1 cellular context compared by ENCODE assay signal in the genomic region with DNA sequence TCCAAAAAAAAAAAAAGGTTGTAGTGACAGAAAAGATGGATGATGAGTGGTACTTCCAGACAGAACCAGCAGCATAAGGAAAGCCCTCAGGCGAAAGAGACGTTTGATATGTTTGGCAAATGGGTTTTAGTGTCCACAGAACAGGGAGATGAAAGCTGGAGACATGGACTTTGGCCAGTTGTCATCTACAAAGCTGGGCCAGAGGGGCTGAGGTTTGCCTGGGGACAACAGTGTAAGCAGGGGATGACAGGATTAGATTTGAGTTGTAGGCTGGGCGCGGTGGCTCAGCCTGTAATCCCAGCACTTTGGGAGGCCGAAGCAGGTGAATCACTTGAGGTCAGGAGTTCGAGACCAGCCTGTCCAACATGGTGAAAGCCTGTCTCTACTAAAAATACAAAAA.
TF ChIP-seq lines count a peak whose summit lies in the region.

No MANE protein-coding gene starts in this region.

TF ChIP-seq in SK-N-SH treated with all-trans-retinoic acid at 6 μM for 48 hours, 23 proteins besides CTCF, POLR2A, EP300 and RAD21 (continued from another document):
- TF ChIP-seq, protein P1, sequence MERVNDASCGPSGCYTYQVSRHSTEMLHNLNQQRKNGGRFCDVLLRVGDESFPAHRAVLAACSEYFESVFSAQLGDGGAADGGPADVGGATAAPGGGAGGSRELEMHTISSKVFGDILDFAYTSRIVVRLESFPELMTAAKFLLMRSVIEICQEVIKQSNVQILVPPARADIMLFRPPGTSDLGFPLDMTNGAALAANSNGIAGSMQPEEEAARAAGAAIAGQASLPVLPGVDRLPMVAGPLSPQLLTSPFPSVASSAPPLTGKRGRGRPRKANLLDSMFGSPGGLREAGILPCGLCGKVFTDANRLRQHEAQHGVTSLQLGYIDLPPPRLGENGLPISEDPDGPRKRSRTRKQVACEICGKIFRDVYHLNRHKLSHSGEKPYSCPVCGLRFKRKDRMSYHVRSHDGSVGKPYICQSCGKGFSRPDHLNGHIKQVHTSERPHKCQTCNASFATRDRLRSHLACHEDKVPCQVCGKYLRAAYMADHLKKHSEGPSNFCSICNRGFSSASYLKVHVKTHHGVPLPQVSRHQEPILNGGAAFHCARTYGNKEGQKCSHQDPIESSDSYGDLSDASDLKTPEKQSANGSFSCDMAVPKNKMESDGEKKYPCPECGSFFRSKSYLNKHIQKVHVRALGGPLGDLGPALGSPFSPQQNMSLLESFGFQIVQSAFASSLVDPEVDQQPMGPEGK (CRISPR knock-in tag; IDR thresholded peaks at IDR 0.05; ENCODE audit: borderline replicate concordance) = no peak
- no peak for TF ChIP-seq ZNF565 (CRISPR knock-in tag; conservative IDR thresholded peaks at IDR 0.05; ENCODE audit: low read depth)
- no peak for TF ChIP-seq SNAI2 (CRISPR knock-in tag; IDR thresholded peaks at IDR 0.05)
- TF ChIP-seq ZFP30 (CRISPR knock-in tag; IDR thresholded peaks at IDR 0.05) = no peak
- no peak for TF ChIP-seq CSDC2 (CRISPR knock-in tag; IDR thresholded peaks at IDR 0.05)
TF ChIP-seq in SK-N-SH treated with all-trans-retinoic acid at 6 μM for 48 hours: peak in this region for 0.
